ENCODE assay signal across 1 cellular context in genomic region chr11:72789493-72790131, GRCh38.
TF ChIP-seq lines count a peak whose summit lies in the region.

No MANE protein-coding gene starts in this region.

TF ChIP-seq in SK-N-SH treated with all-trans-retinoic acid at 6 μM for 48 hours, 23 proteins besides CTCF, POLR2A, EP300 and RAD21 (continued from another document):
- no peak for TF ChIP-seq CREB5 (CRISPR knock-in tag; IDR thresholded peaks at IDR 0.05; ENCODE audit: low read depth)
- TF ChIP-seq, protein P1, sequence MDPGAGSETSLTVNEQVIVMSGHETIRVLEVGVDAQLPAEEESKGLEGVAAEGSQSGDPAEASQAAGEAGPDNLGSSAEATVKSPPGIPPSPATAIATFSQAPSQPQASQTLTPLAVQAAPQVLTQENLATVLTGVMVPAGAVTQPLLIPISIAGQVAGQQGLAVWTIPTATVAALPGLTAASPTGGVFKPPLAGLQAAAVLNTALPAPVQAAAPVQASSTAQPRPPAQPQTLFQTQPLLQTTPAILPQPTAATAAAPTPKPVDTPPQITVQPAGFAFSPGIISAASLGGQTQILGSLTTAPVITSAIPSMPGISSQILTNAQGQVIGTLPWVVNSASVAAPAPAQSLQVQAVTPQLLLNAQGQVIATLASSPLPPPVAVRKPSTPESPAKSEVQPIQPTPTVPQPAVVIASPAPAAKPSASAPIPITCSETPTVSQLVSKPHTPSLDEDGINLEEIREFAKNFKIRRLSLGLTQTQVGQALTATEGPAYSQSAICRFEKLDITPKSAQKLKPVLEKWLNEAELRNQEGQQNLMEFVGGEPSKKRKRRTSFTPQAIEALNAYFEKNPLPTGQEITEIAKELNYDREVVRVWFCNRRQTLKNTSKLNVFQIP (CRISPR knock-in tag; IDR thresholded peaks at IDR 0.05; ENCODE audit: borderline replicate concordance, low read depth), result no peak
- no peak for TF ChIP-seq PPARA (CRISPR knock-in tag; IDR thresholded peaks at IDR 0.05; ENCODE audit: borderline replicate concordance)
- TF ChIP-seq TOX (CRISPR knock-in tag; IDR thresholded peaks at IDR 0.05; ENCODE audit: borderline replicate concordance), result no peak
- no peak for TF ChIP-seq BACH2 (CRISPR knock-in tag; IDR thresholded peaks at IDR 0.05; ENCODE audit: borderline replicate concordance)
